8 cellular contexts compared by ENCODE assay signal in the genomic region with DNA sequence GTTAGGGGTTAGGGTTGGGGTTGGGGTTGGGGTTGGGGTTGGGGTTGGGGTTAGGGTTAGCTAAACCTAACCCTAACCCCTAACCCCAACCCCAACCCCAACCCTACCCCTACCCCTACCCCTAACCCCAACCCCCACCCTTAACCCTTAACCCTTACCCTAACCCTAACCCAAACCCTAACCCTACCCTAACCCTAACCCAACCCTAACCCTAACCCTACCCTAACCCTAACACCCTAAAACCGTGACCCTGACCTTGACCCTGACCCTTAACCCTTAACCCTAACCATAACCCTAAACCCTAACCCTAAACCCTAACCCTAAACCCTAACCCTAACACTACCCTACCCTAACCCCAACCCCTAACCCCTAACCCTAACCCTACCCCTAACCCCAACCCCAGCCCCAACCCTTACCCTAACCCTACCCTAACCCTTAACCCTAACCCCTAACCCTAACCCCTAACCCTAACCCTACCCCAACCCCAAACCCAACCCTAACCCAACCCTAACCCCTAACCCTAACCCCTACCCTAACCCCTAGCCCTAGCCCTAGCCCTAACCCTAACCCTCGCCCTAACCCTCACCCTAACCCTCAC. TPM values are rescaled to one million over a fixed set of nuclear protein-coding genes. Genes with fewer than 3 reads are reported as not detected.
DNase-seq lines count a peak whose midpoint lies in the region; ATAC-seq and TF ChIP-seq lines count a peak whose summit lies in the region.

No MANE protein-coding gene starts in this region.

- no peak for ATAC-seq in HG02852 (IDR thresholded peaks at IDR 0.05; ENCODE audit: unreplicated experiment)

- no peaks in the 10 kb centered on the region for H3K27me3 ChIP-seq in SJSA1 (replicated peaks)

- no peak overlapping the region for H3K27ac ChIP-seq in SJSA1

- H3K4me1 ChIP-seq in SJSA1 (replicated peaks): no peaks in the 10 kb centered on the region

- no peaks in the 10 kb centered on the region for H3K36me3 ChIP-seq in SJSA1

- no peaks in the 10 kb centered on the region for H3K9me3 ChIP-seq in SJSA1 (replicated peaks)

- TF ChIP-seq CTCF in GM13977 (IDR thresholded peaks at IDR 0.05; ENCODE audit: extremely low read depth, insufficient read depth, missing control alignments): no peak
- TF ChIP-seq CTCF in fibroblast of the aortic adventitia (IDR thresholded peaks at IDR 0.05; ENCODE audit: insufficient read depth, low read length): no peak
- no peak for TF ChIP-seq CTCF in GM10266 (IDR thresholded peaks at IDR 0.05; ENCODE audit: control insufficient read depth, insufficient read depth, low read depth, missing control alignments)

- H3K4me3 ChIP-seq in SJSA1 (peak overlapping the region; percentile 42), fibroblast of the aortic adventitia (ENCODE audit: low read depth, low read length) (peak overlapping the region; percentile 69)

- DNase-seq in GM13977 (ENCODE audit: low spot score): peak; percentile 5
- DNase-seq in SJSA1 (ENCODE audit: low read depth in 1 of 2, low spot score in 2 of 2): no peak
- DNase-seq in fibroblast of the aortic adventitia (ENCODE audit: low read depth): no peak
- peak; percentile 1 for DNase-seq in retina
- DNase-seq in GM10266 (ENCODE audit: extremely low spot score): no peak
- no peak for DNase-seq in T1000 (lab: John Stamatoyannopoulos, UW)
- DNase-seq in NCI-H1694 treated with DMSO at 0.1 percent for 48 hours (lab: John Stamatoyannopoulos, UW): no peak

- in situ Hi-C loops in GM13977 (cut with MboI; ENCODE audit: low pct_unique_long_range_greater_than_20kb, low sequenced_read_pairs, unreplicated experiment): no loop called here

RNA-seq across cellular contexts. Expression of gene RABL2A, which starts 24.1 kb away (rescaled TPM):
- total RNA-seq in SJSA1 (2014; rRNA removed; shearing (Covaris generic)): 2.3 and 6.5 TPM in 2 replicates
- total RNA-seq in fibroblast of the aortic adventitia (ENCODE audit: low replicate concordance): 7.6 and 12.0 TPM in 2 replicates

Comparison
In these comparisons a context has a peak if more than half of its experiments do, and no peak if none do; other contexts are left out.
1. DNase-seq: peak in GM13977 (single experiment) and retina (single experiment); none in SJSA1 (0 of 2), fibroblast of the aortic adventitia (single experiment), GM10266 (single experiment), T1000 (single experiment) and NCI-H1694 treated with DMSO at 0.1 percent for 48 hours (single experiment).